ENCODE assay signal across 15 cellular contexts in the genomic region with DNA sequence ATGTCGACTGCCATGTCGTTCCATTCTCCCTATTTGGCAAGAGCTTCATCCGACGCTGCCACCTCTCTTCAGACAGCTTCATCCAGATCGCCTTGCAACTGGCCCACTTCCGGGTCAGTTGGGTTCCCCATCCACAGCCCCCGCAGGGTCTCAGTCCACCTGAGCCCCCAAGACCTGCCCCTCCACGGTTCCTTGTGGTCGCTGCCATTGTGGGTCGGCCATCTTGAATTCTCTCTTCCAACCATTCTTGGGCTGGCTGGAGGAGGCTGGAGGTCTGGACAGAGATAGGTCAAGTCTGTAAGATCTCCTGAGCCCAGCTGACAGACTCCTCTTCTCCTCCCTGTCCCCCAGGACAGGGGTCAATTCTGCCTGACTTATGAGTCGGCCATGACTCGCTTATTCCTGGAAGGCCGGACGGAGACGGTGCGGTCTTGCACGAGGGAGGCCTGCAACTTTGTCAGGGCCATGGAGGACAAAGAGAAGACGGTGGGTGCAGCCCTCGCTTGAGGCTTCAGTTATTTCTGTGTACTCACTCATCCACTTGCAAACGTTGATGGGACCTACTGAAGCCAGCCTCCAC. TPM values are rescaled to one million over a fixed set of nuclear protein-coding genes. Genes with fewer than 3 reads are reported as not detected.
DNase-seq lines count a peak whose midpoint lies in the region; ATAC-seq, FAIRE-seq and TF ChIP-seq lines count a peak whose summit lies in the region.
"Had no signal": no experiment of that assay in that cellular context is flagged by ENCODE, and none has a peak within 500 bp of the region (broad histone marks: within the 10 kb centered on the region; RNA-seq: fewer than 3 reads in every experiment).

No MANE protein-coding gene starts in this region.

- dilution Hi-C loops in endothelial cell of umbilical vein (cut with MboI; ENCODE audit: extremely low pct_ligation_motif_present, low sequenced_read_pairs) = no loop called here

- no peak overlapping the region for H2AFZ ChIP-seq in endothelial cell of umbilical vein (ENCODE audit: low read depth, low read length)
- H2AFZ ChIP-seq: GM23338 had no signal

- H3K36me3 ChIP-seq in MG63 = no peaks in the 10 kb centered on the region
- H3K36me3 ChIP-seq in endothelial cell of umbilical vein (ENCODE audit: control insufficient read depth in 2 of 2, extremely low read depth in 1 of 2, insufficient read depth in 2 of 2, low read length in 2 of 2) = peaks cover 0 to 18% of the 10 kb centered on the region in 2 experiments
- H3K36me3 ChIP-seq in mesodermal cell (ENCODE audit: control insufficient read depth, insufficient read depth, low read length) = peaks cover 2% of the 10 kb centered on the region
- H3K36me3 ChIP-seq: BLaER1, left lung had no signal

- no peak for FAIRE-seq in endothelial cell of umbilical vein (lab: Jason Lieb, UNC)

- no peaks in the 10 kb centered on the region for H3K9me1 ChIP-seq in endothelial cell of umbilical vein (replicated peaks; ENCODE audit: control insufficient read depth, extremely low read depth, insufficient read depth, low read length)

- no peaks in the 10 kb centered on the region for H3K79me2 ChIP-seq in endothelial cell of umbilical vein (ENCODE audit: control insufficient read depth, insufficient read depth, low read length)

- DNase-seq in EH (ENCODE audit: low read depth) = peak; percentile 81
- peak; percentile 71 for DNase-seq in MG63
- no peak for DNase-seq in endothelial cell of umbilical vein (ENCODE audit: low read depth, low spot score)
- DNase-seq in NCI-H2227 (lab: John Stamatoyannopoulos, UW; ENCODE audit: unreplicated experiment) = no peak
- no peak for DNase-seq in mesenteric fat pad (ENCODE audit: low spot score)
- DNase-seq in OCI-M1 (lab: John Stamatoyannopoulos, UW) = no peak
- DNase-seq: central memory CD4-positive, alpha-beta T cell; foreskin melanocyte; left lung; NCI-H1694 treated with DMSO at 0.1 percent for 48 hours; NCI-H345 had no signal

- POLR2A ChIA-PET in endothelial cell of umbilical vein (lab: Charles Lee) = no interaction called here

- CTCF ChIA-PET in endothelial cell of umbilical vein (lab: Charles Lee) = no interaction called here

- H3K4me1 ChIP-seq in endothelial cell of umbilical vein (ENCODE audit: control insufficient read depth, extremely low read depth, insufficient read depth, low read length) = no peaks in the 10 kb centered on the region
- no peaks in the 10 kb centered on the region for H3K4me1 ChIP-seq in mesodermal cell (ENCODE audit: control insufficient read depth, insufficient read depth, low read length, poor library complexity, severe bottlenecking)
- H3K4me1 ChIP-seq: BLaER1, left lung had no signal

- H3K9ac ChIP-seq in endothelial cell of umbilical vein (replicated peaks; ENCODE audit: extremely low read depth, insufficient read depth, low read length) = no peak overlapping the region
- H3K9ac ChIP-seq: BLaER1 had no signal

- H4K20me1 ChIP-seq in endothelial cell of umbilical vein (replicated peaks; ENCODE audit: control insufficient read depth, extremely low read depth, insufficient read depth, low read length) = no peaks in the 10 kb centered on the region
- H4K20me1 ChIP-seq: BLaER1 had no signal

- H3K27me3 ChIP-seq in MG63 = no peaks in the 10 kb centered on the region
- H3K27me3 ChIP-seq in endothelial cell of umbilical vein (ENCODE audit: control insufficient read depth in 2 of 2, insufficient read depth in 2 of 2, low read length in 2 of 2) = no peaks in the 10 kb centered on the region
- H3K27me3 ChIP-seq: BLaER1, left lung had no signal

- intact Hi-C loops in endothelial cell of umbilical vein (cut with micrococcal nuclease) = no loop called here

- no TSS peak for BruUV-seq in endothelial cell of umbilical vein (replicated peaks; lab: Mats Ljungman, UMichigan)

- ATAC-seq in activated CD4-positive, CD25-positive, alpha-beta regulatory T cell treated with anti-CD3 and anti-CD28 coated beads, Interleukin-2, amount 50 U/mL, for 24 hours = no peak
- ATAC-seq: GM23338, left lung had no signal

- WGBS in mesodermal cell (ENCODE audit: insufficient coverage in 2 of 2), 2 experiments = 94 to 95% methylated on average over 15 to 20 of the region's 20 CpGs

- TF ChIP-seq CTCF in endothelial cell of umbilical vein (IDR thresholded peaks at IDR 0.05; ENCODE audit: extremely low read depth in 1 of 2, insufficient read depth in 1 of 2, low read depth in 1 of 2, low read length in 2 of 2) = no peak

- no peak overlapping the region for H3K4me3 ChIP-seq in MG63
- no peak overlapping the region for H3K4me3 ChIP-seq in endothelial cell of umbilical vein (replicated peaks in 1 of 3; ENCODE audit: insufficient read depth in 1 of 3, low read depth in 1 of 3, low read length in 3 of 3)
- H3K4me3 ChIP-seq in mesodermal cell (ENCODE audit: extremely low read depth, insufficient read depth, low read length, poor library complexity, severe bottlenecking) = no peak overlapping the region
- H3K4me3 ChIP-seq: BLaER1, GM23338, left lung had no signal

- H3K9me3 ChIP-seq in MG63 = no peaks in the 10 kb centered on the region
- H3K9me3 ChIP-seq in endothelial cell of umbilical vein (replicated peaks; ENCODE audit: control insufficient read depth, insufficient read depth, low read length) = no peaks in the 10 kb centered on the region
- H3K9me3 ChIP-seq in mesodermal cell (ENCODE audit: control insufficient read depth, low read length) = no peaks in the 10 kb centered on the region
- H3K9me3 ChIP-seq: BLaER1, left lung had no signal

- no peak for TF ChIP-seq POLR2A in endothelial cell of umbilical vein (IDR thresholded peaks at IDR 0.05; ENCODE audit: low read depth, low read length)

- H3K27ac ChIP-seq in endothelial cell of umbilical vein (ENCODE audit: insufficient read depth, low read depth, low read length) (no peak overlapping the region), mesodermal cell (ENCODE audit: low read depth, low read length, severe bottlenecking) (peak overlapping the region; percentile 29)
- H3K27ac ChIP-seq: BLaER1, left lung had no signal

- no peak overlapping the region for H3K4me2 ChIP-seq in endothelial cell of umbilical vein (ENCODE audit: insufficient read depth, low read length)
- H3K4me2 ChIP-seq: BLaER1, GM23338 had no signal

RNA-seq across cellular contexts. Expression of gene CPT1C, which starts 19.5 kb away (rescaled TPM):
- not detected in 2 replicates for total RNA-seq in MG63 (2014; rRNA removed; shearing (Covaris generic); ENCODE audit: low replicate concordance)
- 24.7 and 45.7 TPM in 2 replicates for total RNA-seq in endothelial cell of umbilical vein
- polyA plus RNA-seq in endothelial cell of umbilical vein = 80.8 and 88.3 TPM in 2 replicates
- polyA plus RNA-seq in endothelial cell of umbilical vein (2011; cell fraction: cytosol; rRNA removed) = 27.2 and 35.7 TPM in 2 replicates
- 286 and 359 TPM in 2 replicates for polyA plus RNA-seq in endothelial cell of umbilical vein (2011; cell fraction: nucleus; rRNA removed)
- 28.2 and 30.0 TPM in 2 replicates for polyA plus RNA-seq in endothelial cell of umbilical vein (2012)
- 40.1 and 47.8 TPM in 2 replicates for polyA minus RNA-seq in endothelial cell of umbilical vein
- polyA minus RNA-seq in endothelial cell of umbilical vein (2011; cell fraction: cytosol; rRNA and poly(A)+ RNA removed) = not detected
- polyA minus RNA-seq in endothelial cell of umbilical vein (2011; cell fraction: nucleus; rRNA and poly(A)+ RNA removed) = 42.0 and 59.1 TPM in 2 replicates
- polyA plus RNA-seq in mesodermal cell (2013, experiment 1 of 2) = 26.7 TPM
- polyA plus RNA-seq in mesodermal cell (2013, experiment 2 of 2) = 22.7 TPM
- 7.2 TPM for total RNA-seq in mesenteric fat pad

RNA-seq across cellular contexts. Expression of gene ADM5, which starts 21.1 kb away (rescaled TPM):
- total RNA-seq in MG63 (2014; rRNA removed; shearing (Covaris generic); ENCODE audit: low replicate concordance) = 0.33 and 1.4 TPM in 2 replicates
- total RNA-seq in endothelial cell of umbilical vein = 3.3 and 4.4 TPM in 2 replicates
- 3.3 and 4.5 TPM in 2 replicates for polyA plus RNA-seq in endothelial cell of umbilical vein
- 0.66 and 1.1 TPM in 2 replicates for polyA plus RNA-seq in endothelial cell of umbilical vein (2011; cell fraction: cytosol; rRNA removed)
- 15.0 and 15.1 TPM in 2 replicates for polyA plus RNA-seq in endothelial cell of umbilical vein (2011; cell fraction: nucleus; rRNA removed)
- polyA plus RNA-seq in endothelial cell of umbilical vein (2012) = 0.63 and 1.3 TPM in 2 replicates
- 0.97 and 1.2 TPM in 2 replicates for polyA minus RNA-seq in endothelial cell of umbilical vein
- 3.7 TPM for polyA minus RNA-seq in endothelial cell of umbilical vein (2011; cell fraction: cytosol; rRNA and poly(A)+ RNA removed)
- 3.6 and 5.0 TPM in 2 replicates for polyA minus RNA-seq in endothelial cell of umbilical vein (2011; cell fraction: nucleus; rRNA and poly(A)+ RNA removed)
- 2.8 TPM for polyA plus RNA-seq in mesodermal cell (2013, experiment 1 of 2)
- polyA plus RNA-seq in mesodermal cell (2013, experiment 2 of 2) = 3.0 TPM
- total RNA-seq in mesenteric fat pad = 1.3 TPM

RNA-seq across cellular contexts. Expression of gene PRMT1, which starts 33.4 kb away (rescaled TPM):
- 705 and 777 TPM in 2 replicates for total RNA-seq in MG63 (2014; rRNA removed; shearing (Covaris generic); ENCODE audit: low replicate concordance)
- total RNA-seq in endothelial cell of umbilical vein = 234 and 242 TPM in 2 replicates
- polyA plus RNA-seq in endothelial cell of umbilical vein = 542 and 599 TPM in 2 replicates
- 446 and 459 TPM in 2 replicates for polyA plus RNA-seq in endothelial cell of umbilical vein (2011; cell fraction: cytosol; rRNA removed)
- 318 and 339 TPM in 2 replicates for polyA plus RNA-seq in endothelial cell of umbilical vein (2011; cell fraction: nucleus; rRNA removed)
- polyA plus RNA-seq in endothelial cell of umbilical vein (2012) = 240 and 285 TPM in 2 replicates
- polyA minus RNA-seq in endothelial cell of umbilical vein = 384 and 465 TPM in 2 replicates
- 163 TPM for polyA minus RNA-seq in endothelial cell of umbilical vein (2011; cell fraction: cytosol; rRNA and poly(A)+ RNA removed)
- 97.3 and 127 TPM in 2 replicates for polyA minus RNA-seq in endothelial cell of umbilical vein (2011; cell fraction: nucleus; rRNA and poly(A)+ RNA removed)
- polyA plus RNA-seq in mesodermal cell (2013, experiment 1 of 2) = 426 TPM
- 377 TPM for polyA plus RNA-seq in mesodermal cell (2013, experiment 2 of 2)
- 105 TPM for total RNA-seq in mesenteric fat pad

RNA-seq across cellular contexts. Expression of gene BCL2L12, which starts 44.7 kb away (rescaled TPM):
- total RNA-seq in MG63 (2014; rRNA removed; shearing (Covaris generic); ENCODE audit: low replicate concordance) = 3.0 TPM in 1 of 2 replicates, not detected in the other
- total RNA-seq in endothelial cell of umbilical vein = 52.4 and 58.5 TPM in 2 replicates
- 49.8 and 62.2 TPM in 2 replicates for polyA plus RNA-seq in endothelial cell of umbilical vein
- 41.3 and 48.3 TPM in 2 replicates for polyA plus RNA-seq in endothelial cell of umbilical vein (2011; cell fraction: cytosol; rRNA removed)
- polyA plus RNA-seq in endothelial cell of umbilical vein (2011; cell fraction: nucleus; rRNA removed) = 21.9 and 25.4 TPM in 2 replicates
- 39.3 and 46.4 TPM in 2 replicates for polyA plus RNA-seq in endothelial cell of umbilical vein (2012)
- polyA minus RNA-seq in endothelial cell of umbilical vein = 9.3 and 16.3 TPM in 2 replicates
- 19.5 TPM for polyA minus RNA-seq in endothelial cell of umbilical vein (2011; cell fraction: cytosol; rRNA and poly(A)+ RNA removed)
- polyA minus RNA-seq in endothelial cell of umbilical vein (2011; cell fraction: nucleus; rRNA and poly(A)+ RNA removed) = 5.0 and 5.1 TPM in 2 replicates
- polyA plus RNA-seq in mesodermal cell (2013, experiment 1 of 2) = 76.9 TPM
- polyA plus RNA-seq in mesodermal cell (2013, experiment 2 of 2) = 69.3 TPM
- total RNA-seq in mesenteric fat pad = 10.7 TPM

RNA-seq across cellular contexts. Expression of gene IRF3, which starts 44.8 kb away (rescaled TPM):
- 64.1 and 104 TPM in 2 replicates for total RNA-seq in MG63 (2014; rRNA removed; shearing (Covaris generic); ENCODE audit: low replicate concordance)
- 73.5 and 79.1 TPM in 2 replicates for total RNA-seq in endothelial cell of umbilical vein
- 64.8 and 92.1 TPM in 2 replicates for polyA plus RNA-seq in endothelial cell of umbilical vein
- polyA plus RNA-seq in endothelial cell of umbilical vein (2011; cell fraction: cytosol; rRNA removed) = 52.6 and 62.7 TPM in 2 replicates
- polyA plus RNA-seq in endothelial cell of umbilical vein (2011; cell fraction: nucleus; rRNA removed) = 119 and 141 TPM in 2 replicates
- polyA plus RNA-seq in endothelial cell of umbilical vein (2012) = 78.7 and 85.0 TPM in 2 replicates
- polyA minus RNA-seq in endothelial cell of umbilical vein = 27.8 and 36.0 TPM in 2 replicates
- polyA minus RNA-seq in endothelial cell of umbilical vein (2011; cell fraction: cytosol; rRNA and poly(A)+ RNA removed) = 46.0 TPM
- polyA minus RNA-seq in endothelial cell of umbilical vein (2011; cell fraction: nucleus; rRNA and poly(A)+ RNA removed) = 14.4 and 22.8 TPM in 2 replicates
- polyA plus RNA-seq in mesodermal cell (2013, experiment 1 of 2) = 62.2 TPM
- 54.1 TPM for polyA plus RNA-seq in mesodermal cell (2013, experiment 2 of 2)
- total RNA-seq in mesenteric fat pad = 46.7 TPM

Comparison
In these comparisons a context has a peak if more than half of its experiments do, and no peak if none do; other contexts are left out.
1. DNase-seq: peak in EH (single experiment) and MG63 (single experiment); none in endothelial cell of umbilical vein (single experiment), NCI-H2227 (single experiment), mesenteric fat pad (single experiment) and OCI-M1 (single experiment).